ENCODE assay signal across 1 cellular context in the genomic region with DNA sequence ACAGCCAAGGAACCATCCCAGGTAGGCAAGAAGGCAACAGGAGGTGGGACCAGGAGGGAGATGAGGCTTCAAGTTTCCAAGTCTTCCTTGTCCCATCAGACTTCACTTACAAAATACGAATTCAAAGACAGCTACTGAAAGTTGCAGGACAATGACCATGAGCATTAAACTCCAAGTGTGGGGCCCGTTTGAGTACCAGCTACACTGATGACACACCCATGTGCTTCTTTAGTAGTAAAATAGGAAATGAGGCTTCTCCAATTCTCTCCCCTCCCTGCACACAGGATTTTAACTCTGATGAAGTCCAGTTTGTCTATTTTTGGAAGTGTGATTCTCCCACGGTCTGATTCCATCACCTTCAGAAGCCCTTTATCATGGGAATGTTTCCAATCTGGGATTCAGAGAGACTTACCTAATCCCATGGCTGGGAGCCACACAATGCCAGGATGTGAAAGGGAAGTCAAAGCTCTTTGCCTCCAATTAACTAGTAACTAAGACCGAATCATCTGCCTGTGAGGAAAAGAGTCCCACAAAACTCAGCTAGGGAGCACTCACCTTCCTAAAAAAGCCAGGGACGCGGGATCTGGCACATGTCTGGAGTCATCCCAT.
TF ChIP-seq lines count a peak whose summit lies in the region.

No MANE protein-coding gene starts in this region.

TF ChIP-seq in IMR-90, 13 proteins besides CTCF, POLR2A, EP300 and RAD21:
- TF ChIP-seq RFX5 (IDR thresholded peaks at IDR 0.05; ENCODE audit: low read depth, low read length) = no peak
- TF ChIP-seq CHD1 (IDR thresholded peaks at IDR 0.05; ENCODE audit: low read depth, low read length) = no peak
- TF ChIP-seq USF2 (IDR thresholded peaks at IDR 0.05; ENCODE audit: low read depth, low read length) = no peak
